Comparison of ENCODE assay signal across 12 cellular contexts in genomic region chr3:111999924-112000835, GRCh38. TPM values are rescaled to one million over a fixed set of nuclear protein-coding genes. Genes with fewer than 3 reads are reported as not detected.
DNase-seq lines count a peak whose midpoint lies in the region; ATAC-seq and TF ChIP-seq lines count a peak whose summit lies in the region.
"Had no signal": no experiment of that assay in that cellular context is flagged by ENCODE, and none has a peak within 500 bp of the region (broad histone marks: within the 10 kb centered on the region; RNA-seq: fewer than 3 reads in every experiment).

No MANE protein-coding gene starts in this region.

- H3K27me3 ChIP-seq in RWPE2 (ENCODE audit: insufficient read depth, poor library complexity, severe bottlenecking) (no peaks in the 10 kb centered on the region), vagina (no peaks in the 10 kb centered on the region), PC-9 (ENCODE audit: insufficient read depth, low read depth) (no peaks in the 10 kb centered on the region)

- H3K79me2 ChIP-seq in PC-9 (ENCODE audit: low read depth): no peaks in the 10 kb centered on the region

- no peak overlapping the region for H3K27ac Mint-ChIP-seq in activated naive CD8-positive, alpha-beta T cell
- no peak overlapping the region for H3K27ac Mint-ChIP-seq in activated naive CD8-positive, alpha-beta T cell treated with anti-CD3 and anti-CD28 coated beads for 36 hours
- H3K27ac Mint-ChIP-seq in glutamatergic neuron (ENCODE audit: unreplicated experiment): peak overlapping the region; percentile 98
- H3K27ac Mint-ChIP-seq: activated naive CD4-positive, alpha-beta T cell treated with anti-CD3 and anti-CD28 coated beads, Interleukin-2, amount 10 ng/mL, durations not matched to agents 7 days and 5 days; T-helper 2 cell treated with Interferon-gamma antibody and Interleukin-4, amounts not matched to agents 5 μg/mL and 100 μg/mL, for 36 hours had no signal

- H3K4me1 Mint-ChIP-seq in activated naive CD8-positive, alpha-beta T cell (ENCODE audit: low read depth): peaks cover 62% of the 10 kb centered on the region
- peaks cover 56% of the 10 kb centered on the region for H3K4me1 Mint-ChIP-seq in activated naive CD8-positive, alpha-beta T cell treated with anti-CD3 and anti-CD28 coated beads for 36 hours
- H3K4me1 Mint-ChIP-seq in glutamatergic neuron (ENCODE audit: low read depth, unreplicated experiment): peaks cover 45% of the 10 kb centered on the region

- no TSS peak for BruUV-seq in PC-9 (replicated peaks; lab: Mats Ljungman, UMichigan)

- H3K4me3 Mint-ChIP-seq in activated naive CD8-positive, alpha-beta T cell: peak overlapping the region; percentile 82
- H3K4me3 Mint-ChIP-seq in activated naive CD8-positive, alpha-beta T cell treated with anti-CD3 and anti-CD28 coated beads for 36 hours: no peak overlapping the region
- H3K4me3 Mint-ChIP-seq in glutamatergic neuron (ENCODE audit: unreplicated experiment): peak overlapping the region; percentile 92

- no peaks in the 10 kb centered on the region for H3K9me3 Mint-ChIP-seq in activated naive CD8-positive, alpha-beta T cell (ENCODE audit: low read depth)
- H3K9me3 Mint-ChIP-seq in activated naive CD8-positive, alpha-beta T cell treated with anti-CD3 and anti-CD28 coated beads for 36 hours: no peaks in the 10 kb centered on the region
- peaks cover 36% of the 10 kb centered on the region for H3K9me3 Mint-ChIP-seq in glutamatergic neuron (ENCODE audit: unreplicated experiment)
- H3K9me3 Mint-ChIP-seq: activated naive CD4-positive, alpha-beta T cell treated with anti-CD3 and anti-CD28 coated beads, Interleukin-2, amount 10 ng/mL, durations not matched to agents 7 days and 5 days; T-helper 2 cell treated with Interferon-gamma antibody and Interleukin-4, amounts not matched to agents 5 μg/mL and 100 μg/mL, for 36 hours had no signal

- no peak overlapping the region for H2AFZ ChIP-seq in PC-9

- H3K36me3 ChIP-seq in RWPE2 (ENCODE audit: low read depth): no peaks in the 10 kb centered on the region
- H3K36me3 ChIP-seq in vagina: no peaks in the 10 kb centered on the region
- H3K36me3 ChIP-seq in PC-9 (ENCODE audit: low read depth): no peaks in the 10 kb centered on the region
- H3K36me3 ChIP-seq: lower lobe of right lung, stomach had no signal

- H4K20me1 ChIP-seq in PC-9 (ENCODE audit: insufficient read depth): no peaks in the 10 kb centered on the region

- H3K27ac ChIP-seq in RWPE2 (ENCODE audit: poor library complexity, severe bottlenecking) (no peak overlapping the region), vagina (no peak overlapping the region), PC-9 (no peak overlapping the region)
- H3K27ac ChIP-seq: lower lobe of right lung, stomach had no signal

- no peaks in the 10 kb centered on the region for H3K36me3 Mint-ChIP-seq in activated naive CD8-positive, alpha-beta T cell
- H3K36me3 Mint-ChIP-seq in activated naive CD8-positive, alpha-beta T cell treated with anti-CD3 and anti-CD28 coated beads for 36 hours: peaks cover 3% of the 10 kb centered on the region
- peaks cover 14% of the 10 kb centered on the region for H3K36me3 Mint-ChIP-seq in glutamatergic neuron (ENCODE audit: unreplicated experiment)
- H3K36me3 Mint-ChIP-seq: activated naive CD4-positive, alpha-beta T cell treated with anti-CD3 and anti-CD28 coated beads, Interleukin-2, amount 10 ng/mL, durations not matched to agents 7 days and 5 days had no signal

- H3K9me3 ChIP-seq in RWPE2 (ENCODE audit: severe bottlenecking) (no peaks in the 10 kb centered on the region), vagina (no peaks in the 10 kb centered on the region), PC-9 (ENCODE audit: insufficient read depth, low read depth) (peaks cover 4% of the 10 kb centered on the region; the same call in 1 of the 2 replicates)
- H3K9me3 ChIP-seq: lower lobe of right lung, stomach had no signal

- H3K9me2 ChIP-seq in PC-9 (ENCODE audit: insufficient read depth): no peaks in the 10 kb centered on the region

- intact Hi-C loops in vagina (cut with DNase I): no loop called here
- intact Hi-C loops in PC-9 (cut with micrococcal nuclease; ENCODE audit: unreplicated experiment): no loop called here

- no peak for DNase-seq in activated naive CD8-positive, alpha-beta T cell treated with anti-CD3 and anti-CD28 coated beads for 36 hours
- DNase-seq in RWPE2 (ENCODE audit: low spot score) (no peak), glutamatergic neuron (no peak), skeletal muscle cell (ENCODE audit: low read depth) (no peak), vagina (ENCODE audit: extremely low spot score in 2 of 2) (no peak), PC-9 (no peak)
- DNase-seq: activated naive CD4-positive, alpha-beta T cell treated with anti-CD3 and anti-CD28 coated beads, Interleukin-2, amount 10 ng/mL, durations not matched to agents 7 days and 5 days; lower lobe of right lung; stomach had no signal

- TF ChIP-seq CTCF in RWPE2 (IDR thresholded peaks at IDR 0.05; ENCODE audit: poor library complexity, severe bottlenecking): no peak
- TF ChIP-seq CTCF in glutamatergic neuron (IDR thresholded peaks at IDR 0.05; ENCODE audit: partially characterized antibody, unreplicated experiment): no peak
- TF ChIP-seq CTCF in vagina (IDR thresholded peaks at IDR 0.05): no peak
- no peak for TF ChIP-seq CTCF in PC-9 (conservative IDR thresholded peaks at IDR 0.05)

- CTCF ChIA-PET in PC-9 (lab: Charles Lee): no interaction called here

- no peaks in the 10 kb centered on the region for H3F3A ChIP-seq in PC-9 (ENCODE audit: insufficient read depth, low read depth)

- no peak overlapping the region for H3K4me2 ChIP-seq in PC-9

- no peak for ATAC-seq in RWPE2 (ENCODE audit: low read depth)
- no peak for ATAC-seq in HG02623 (IDR thresholded peaks at IDR 0.05; ENCODE audit: unreplicated experiment)

- peak overlapping the region; percentile 20 for H3K4me3 ChIP-seq in RWPE2 (ENCODE audit: severe bottlenecking)
- peak overlapping the region; percentile 49 for H3K4me3 ChIP-seq in skeletal muscle cell (ENCODE audit: low read depth, low read length)
- H3K4me3 ChIP-seq in vagina: no peak overlapping the region
- no peak overlapping the region for H3K4me3 ChIP-seq in PC-9

- no peaks in the 10 kb centered on the region for H3K27me3 Mint-ChIP-seq in activated naive CD8-positive, alpha-beta T cell
- no peaks in the 10 kb centered on the region for H3K27me3 Mint-ChIP-seq in activated naive CD8-positive, alpha-beta T cell treated with anti-CD3 and anti-CD28 coated beads for 36 hours
- peaks cover 20% of the 10 kb centered on the region for H3K27me3 Mint-ChIP-seq in glutamatergic neuron (ENCODE audit: unreplicated experiment)

- H3K4me1 ChIP-seq in RWPE2 (ENCODE audit: insufficient read depth, poor library complexity, severe bottlenecking) (peaks cover 31% of the 10 kb centered on the region), vagina (peaks cover 12% of the 10 kb centered on the region), PC-9 (replicated peaks; ENCODE audit: insufficient read depth) (peaks cover 15% of the 10 kb centered on the region; the same call in 1 of the 2 replicates)

- POLR2A ChIA-PET in PC-9 (lab: Charles Lee; ENCODE audit: unreplicated experiment): no interaction called here

- TF ChIP-seq POLR2A in vagina (IDR thresholded peaks at IDR 0.05): no peak

RNA-seq across cellular contexts. Expression of gene TAGLN3, which starts 1.5 kb away (rescaled TPM):
- total RNA-seq in activated naive CD8-positive, alpha-beta T cell treated with anti-CD3 and anti-CD28 coated beads for 36 hours: under 1 TPM; 0.31 to 0.48 TPM
- 819 TPM for total RNA-seq in glutamatergic neuron (ENCODE audit: unreplicated experiment)
- total RNA-seq in vagina: 3.9 TPM
- total RNA-seq in PC-9 (2021): not detected in 2 replicates

RNA-seq across cellular contexts. Expression of gene ABHD10, which starts 21.4 kb away (rescaled TPM):
- 10 to 100 TPM; 56.2 to 57.8 TPM for total RNA-seq in activated naive CD8-positive, alpha-beta T cell treated with anti-CD3 and anti-CD28 coated beads for 36 hours
- total RNA-seq in glutamatergic neuron (ENCODE audit: unreplicated experiment): 35.9 TPM
- 10.8 TPM for total RNA-seq in vagina
- 57.4 and 57.6 TPM in 2 replicates for total RNA-seq in PC-9 (2021)

RNA-seq across cellular contexts. Expression of gene TMPRSS7, which starts 34.4 kb away (rescaled TPM):
- not detected for total RNA-seq in activated naive CD8-positive, alpha-beta T cell treated with anti-CD3 and anti-CD28 coated beads for 36 hours
- total RNA-seq in glutamatergic neuron (ENCODE audit: unreplicated experiment) (not detected), vagina (not detected), PC-9 (2021) (0.23 TPM in 1 of 2 replicates, not detected in the other)

Comparison
In these comparisons a context has a peak if more than half of its experiments do, and no peak if none do; other contexts are left out.
1. H3K4me3 ChIP-seq: peak in RWPE2 (single experiment) and skeletal muscle cell (single experiment); none in vagina (0 of 2) and PC-9 (single experiment).
2. RNA of gene TAGLN3, which starts 1.5 kb away (total RNA-seq): 819 TPM in glutamatergic neuron (single experiment); 3.9 TPM in vagina (single experiment), 0.31 to 0.48 TPM in activated naive CD8-positive, alpha-beta T cell treated with anti-CD3 and anti-CD28 coated beads for 36 hours and not detected in PC-9; every median in the first group is over 100 times any median in the second.